Comparison of ENCODE assay signal across 24 cellular contexts in the genomic region with DNA sequence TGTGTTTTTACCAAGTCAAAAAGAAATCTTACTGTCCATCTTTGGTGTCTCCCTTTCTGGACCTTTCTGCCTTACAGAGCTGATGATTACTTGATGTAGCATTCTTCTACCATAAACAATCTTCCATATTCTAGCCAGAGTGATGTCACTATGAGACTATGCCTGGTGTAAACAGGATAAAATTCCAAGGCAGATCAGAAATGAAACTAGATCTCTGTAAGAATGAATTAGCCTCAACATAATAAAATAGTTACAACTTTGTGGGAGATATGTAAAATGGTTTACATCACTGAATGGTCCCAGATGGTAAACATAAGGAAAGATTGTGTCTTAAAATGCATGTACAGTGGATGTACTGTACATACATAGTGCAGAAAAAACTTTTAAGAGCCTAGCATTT.
DNase-seq lines count a peak whose midpoint lies in the region; ATAC-seq and TF ChIP-seq lines count a peak whose summit lies in the region.
"Had no signal": no experiment of that assay in that cellular context is flagged by ENCODE, and none has a peak within 500 bp of the region (broad histone marks: within the 10 kb centered on the region; RNA-seq: fewer than 3 reads in every experiment).

No MANE protein-coding gene starts in this region.

- peak overlapping the region; percentile 7 for H3K4me2 ChIP-seq in skeletal muscle satellite cell (ENCODE audit: low read length)

- no peak overlapping the region for H3K27ac ChIP-seq in stomach
- H3K27ac ChIP-seq: dorsolateral prefrontal cortex had no signal

- no peak overlapping the region for H3K9ac ChIP-seq in skeletal muscle satellite cell (ENCODE audit: low read depth, low read length)

- no peaks in the 10 kb centered on the region for H3K27me3 Mint-ChIP-seq in activated CD4-positive, alpha-beta T cell treated with anti-CD3 and anti-CD28 coated beads, Interleukin-2, amount 10 ng/mL, durations not matched to agents 24 days and 14 days
- no peaks in the 10 kb centered on the region for H3K27me3 Mint-ChIP-seq in effector memory CD8-positive, alpha-beta T cell
- no peaks in the 10 kb centered on the region for H3K27me3 Mint-ChIP-seq in MCF 10A (ENCODE audit: insufficient read depth, unreplicated experiment)

- no TSS peak for BruUV-seq in MCF 10A (replicated peaks; lab: Mats Ljungman, UMichigan)

- CTCF ChIA-PET in MCF 10A (lab: Yijun Ruan, JAX) = no interaction called here

- POLR2A ChIA-PET in MCF 10A (lab: Yijun Ruan, JAX) = no interaction called here

- ATAC-seq in effector memory CD8-positive, alpha-beta T cell (replicated peaks) = no peak
- ATAC-seq: left lobe of liver, PC-3, psoas muscle had no signal

- H3K27ac Mint-ChIP-seq in activated CD4-positive, alpha-beta T cell treated with anti-CD3 and anti-CD28 coated beads, Interleukin-2, amount 10 ng/mL, durations not matched to agents 24 days and 14 days = no peak overlapping the region
- no peak overlapping the region for H3K27ac Mint-ChIP-seq in effector memory CD8-positive, alpha-beta T cell
- no peak overlapping the region for H3K27ac Mint-ChIP-seq in MCF 10A (ENCODE audit: low read depth, unreplicated experiment)
- H3K27ac Mint-ChIP-seq: type B pancreatic cell had no signal

- intact Hi-C loops in stomach (cut with DNase I; ENCODE audit: low total_unique reads) = no loop called here
- intact Hi-C loops in activated CD4-positive, alpha-beta T cell treated with anti-CD3 and anti-CD28 coated beads, Interleukin-2, amount 10 ng/mL, durations not matched to agents 24 days and 14 days (cut with micrococcal nuclease) = no loop called here
- intact Hi-C loops in MCF 10A (cut with micrococcal nuclease) = no loop called here

- H3K9me3 ChIP-seq in skeletal muscle satellite cell (replicated peaks; ENCODE audit: low read length) (no peaks in the 10 kb centered on the region), stomach (no peaks in the 10 kb centered on the region)
- H3K9me3 ChIP-seq: BE2C, psoas muscle had no signal

- no peaks in the 10 kb centered on the region for H3K36me3 Mint-ChIP-seq in activated CD4-positive, alpha-beta T cell treated with anti-CD3 and anti-CD28 coated beads, Interleukin-2, amount 10 ng/mL, durations not matched to agents 24 days and 14 days (ENCODE audit: low read depth)
- no peaks in the 10 kb centered on the region for H3K36me3 Mint-ChIP-seq in effector memory CD8-positive, alpha-beta T cell (ENCODE audit: insufficient read depth)
- H3K36me3 Mint-ChIP-seq in MCF 10A (ENCODE audit: insufficient read depth, unreplicated experiment) = no peaks in the 10 kb centered on the region
- H3K36me3 Mint-ChIP-seq: type B pancreatic cell had no signal

- no peaks in the 10 kb centered on the region for H3K36me3 ChIP-seq in skeletal muscle satellite cell (ENCODE audit: insufficient read depth, low read length)
- H3K36me3 ChIP-seq in stomach = no peaks in the 10 kb centered on the region
- H3K36me3 ChIP-seq: BE2C had no signal

- no peaks in the 10 kb centered on the region for H3K4me1 Mint-ChIP-seq in activated CD4-positive, alpha-beta T cell treated with anti-CD3 and anti-CD28 coated beads, Interleukin-2, amount 10 ng/mL, durations not matched to agents 24 days and 14 days
- no peaks in the 10 kb centered on the region for H3K4me1 Mint-ChIP-seq in effector memory CD8-positive, alpha-beta T cell (ENCODE audit: low read depth in 2 of 2)
- no peaks in the 10 kb centered on the region for H3K4me1 Mint-ChIP-seq in MCF 10A (ENCODE audit: insufficient read depth, unreplicated experiment)

- no peaks in the 10 kb centered on the region for H3K27me3 ChIP-seq in skeletal muscle satellite cell (ENCODE audit: control insufficient read depth, insufficient read depth, low read length)
- no peaks in the 10 kb centered on the region for H3K27me3 ChIP-seq in stomach
- H3K27me3 ChIP-seq: BE2C had no signal

- peaks cover 32% of the 10 kb centered on the region for H3K4me1 ChIP-seq in skeletal muscle satellite cell (ENCODE audit: control insufficient read depth, insufficient read depth, low read length)
- H3K4me1 ChIP-seq in stomach = peaks cover 0 to 10% (median 4%) of the 10 kb centered on the region in 4 donors
- H3K4me1 ChIP-seq: BE2C had no signal

- no peaks in the 10 kb centered on the region for H3K9me3 Mint-ChIP-seq in activated CD4-positive, alpha-beta T cell treated with anti-CD3 and anti-CD28 coated beads, Interleukin-2, amount 10 ng/mL, durations not matched to agents 24 days and 14 days
- H3K9me3 Mint-ChIP-seq in effector memory CD8-positive, alpha-beta T cell = peaks cover 4 to 14% of the 10 kb centered on the region in 2 donors
- H3K9me3 Mint-ChIP-seq in MCF 10A (ENCODE audit: unreplicated experiment) = peaks cover 22% of the 10 kb centered on the region
- H3K9me3 Mint-ChIP-seq: nephron progenitor cell, type B pancreatic cell had no signal

- TF ChIP-seq EP300 in stomach (IDR thresholded peaks at IDR 0.05) = no peak

- no peak for TF ChIP-seq POLR2A in stomach (IDR thresholded peaks at IDR 0.05)

- TF ChIP-seq CTCF in WI38 (IDR thresholded peaks at IDR 0.05; ENCODE audit: low read depth, low read length) (no peak), stomach (IDR thresholded peaks at IDR 0.05) (no peak), MCF 10A (IDR thresholded peaks at IDR 0.05; ENCODE audit: unreplicated experiment) (no peak)

- peak; percentile 44 for DNase-seq in GM04504 (ENCODE audit: low read depth)
- DNase-seq in fibroblast of peridontal ligament (ENCODE audit: extremely low read depth) = peak; percentile 95
- DNase-seq in stomach = no peak
- DNase-seq in activated CD4-positive, alpha-beta T cell treated with anti-CD3 and anti-CD28 coated beads, Interleukin-2, amount 10 ng/mL, durations not matched to agents 24 days and 14 days = no peak
- no peak for DNase-seq in effector memory CD8-positive, alpha-beta T cell
- DNase-seq in MCF 10A (ENCODE audit: unreplicated experiment) = no peak
- DNase-seq: activated CD4-positive, alpha-beta T cell treated with anti-CD3 and anti-CD28 coated beads, Interleukin-2, amount 50 U/mL, for 4 hours; activated effector memory CD4-positive, alpha-beta T cell treated with Interleukin-2 at 50 U/mL for 16 hours; BE2C; dorsolateral prefrontal cortex; erythroblast; glutamatergic neuron; KBM-7; NCI-H187 treated with DMSO at 0.1 percent for 48 hours; nephron progenitor cell; PC-3; psoas muscle; SHP77 treated with DMSO at 0.1 percent for 48 hours; stimulated activated CD4-positive, alpha-beta T cell treated with anti-CD3 and anti-CD28 coated beads, Interleukin-4, amount 100 ng/mL, for 24 hours; T-helper 2 cell had no signal

- no peak overlapping the region for H3K4me3 Mint-ChIP-seq in activated CD4-positive, alpha-beta T cell treated with anti-CD3 and anti-CD28 coated beads, Interleukin-2, amount 10 ng/mL, durations not matched to agents 24 days and 14 days
- H3K4me3 Mint-ChIP-seq in effector memory CD8-positive, alpha-beta T cell = no peak overlapping the region
- H3K4me3 Mint-ChIP-seq in MCF 10A (ENCODE audit: unreplicated experiment) = no peak overlapping the region
- H3K4me3 Mint-ChIP-seq: nephron progenitor cell, type B pancreatic cell had no signal

- H3K4me3 ChIP-seq in WI38 (ENCODE audit: low read depth, low read length) (peak overlapping the region; percentile 23; the same call in 1 of the 2 replicates), skeletal muscle satellite cell (ENCODE audit: low read length) (no peak overlapping the region), stomach (no peak overlapping the region)
- H3K4me3 ChIP-seq: dorsolateral prefrontal cortex, psoas muscle had no signal

Comparison
In these comparisons a context has a peak if more than half of its experiments do, and no peak if none do; other contexts are left out.
1. DNase-seq: peak in GM04504 (single experiment) and fibroblast of peridontal ligament (single experiment); none in stomach (single experiment), activated CD4-positive, alpha-beta T cell treated with anti-CD3 and anti-CD28 coated beads, Interleukin-2, amount 10 ng/mL, durations not matched to agents 24 days and 14 days (single experiment), effector memory CD8-positive, alpha-beta T cell (0 of 3) and MCF 10A (single experiment).